In the genomic region with DNA sequence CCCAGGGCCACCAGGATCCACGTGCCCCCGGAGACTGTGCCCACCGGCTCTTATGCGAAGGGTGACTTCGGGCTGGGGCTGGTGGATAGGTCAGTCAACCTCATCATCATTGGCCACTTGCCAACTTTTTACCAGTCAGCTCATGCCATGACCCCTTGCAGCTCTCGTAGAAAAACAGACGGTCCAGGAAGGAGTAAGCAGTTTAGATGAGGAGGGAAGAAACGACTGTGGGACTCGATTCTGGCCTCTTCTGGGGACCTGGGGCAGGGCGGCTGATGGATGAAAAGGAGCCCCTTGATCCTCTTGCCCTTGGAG, we compare ENCODE assay signal across 30 cellular contexts. TPM values are rescaled to one million over a fixed set of nuclear protein-coding genes. Genes with fewer than 3 reads are reported as not detected.
"Had no signal": no experiment of that assay in that cellular context is flagged by ENCODE, and none has a peak within 500 bp of the region (broad histone marks: within the 10 kb centered on the region; RNA-seq: fewer than 3 reads in every experiment).

No MANE protein-coding gene starts in this region.

- H3K9me3 ChIP-seq: left lung, lower lobe of right lung, ovary, right atrium auricular region, right lobe of liver, stomach, testis, thyroid gland, transverse colon, upper lobe of left lung, vagina had no signal

- H3K4me3 ChIP-seq: left lung, lower lobe of right lung, ovary, right atrium auricular region, right lobe of liver, smooth muscle cell, stomach, testis, thyroid gland, transverse colon, upper lobe of left lung, vagina had no signal

- H3K27ac ChIP-seq: left lung, lower lobe of right lung, ovary, right atrium auricular region, right lobe of liver, stomach, testis, thyroid gland, transverse colon, upper lobe of left lung, vagina had no signal

- ATAC-seq: left colon; left lung; lower lobe of right lung; naive thymus-derived CD8-positive, alpha-beta T cell; right lobe of liver; stimulated activated naive B cell treated with anti-CD40 and anti-IgM and Interleukin-4, amounts not matched to agents 10 μg/mL and 1 μg/mL and 100 μg/mL, for 72 hours; stimulated activated naive CD8-positive, alpha-beta T cell treated with anti-CD3 and anti-CD28 coated beads, Interleukin-15, Interleukin-2, amounts not matched to agents 100 U/mL and 50 U/mL, for 24 hours had no signal

- H3K36me3 ChIP-seq: left lung, lower lobe of right lung, ovary, right atrium auricular region, right lobe of liver, stomach, thyroid gland, transverse colon, upper lobe of left lung, vagina had no signal

- DNase-seq: immature natural killer cell; left lung; lower lobe of right lung; mammary epithelial cell; mesenchymal stem cell; ovary; stimulated activated CD4-positive, alpha-beta T cell treated with anti-CD3 and anti-CD28 coated beads, Interleukin-1b, Interleukin-23, amount 100 ng/mL, for 48 hours; stimulated activated CD4-positive, alpha-beta T cell treated with anti-CD3 and anti-CD28 coated beads, Interleukin-2, amount 100 ng/mL, for 48 hours; stimulated activated CD4-positive, alpha-beta T cell treated with anti-CD3 and anti-CD28 coated beads, Interleukin-4, amount 100 ng/mL, for 4 hours; stimulated activated CD8-positive, alpha-beta memory T cell treated with anti-CD3 and anti-CD28 coated beads, Interleukin-4, amount 100 ng/mL, for 48 hours; stimulated activated naive B cell treated with anti-CD40 and anti-IgM and Interleukin-4, amounts not matched to agents 10 μg/mL and 1 μg/mL and 100 μg/mL, for 72 hours; stimulated activated naive CD8-positive, alpha-beta T cell treated with anti-CD3 and anti-CD28 coated beads, Interleukin-15, Interleukin-2, amounts not matched to agents 100 U/mL and 50 U/mL, for 24 hours; stomach; testis; thyroid gland had no signal

- H3K27me3 ChIP-seq: left lung, ovary, right atrium auricular region, right lobe of liver, testis, thyroid gland, transverse colon, upper lobe of left lung, vagina had no signal

- H3K4me1 ChIP-seq: right atrium auricular region, right lobe of liver, stomach, testis, vagina had no signal

- H3K4me3 Mint-ChIP-seq: immature natural killer cell; nephron; neural crest cell; stimulated activated naive B cell treated with anti-CD40 and anti-IgM and Interleukin-4, amounts not matched to agents 10 μg/mL and 1 μg/mL and 100 μg/mL, for 72 hours had no signal

- H3K4me1 Mint-ChIP-seq: nephron had no signal

- H3K4me2 ChIP-seq: smooth muscle cell had no signal

- H3K9me3 Mint-ChIP-seq: immature natural killer cell; naive thymus-derived CD8-positive, alpha-beta T cell; nephron; neural crest cell had no signal

- H3K27ac Mint-ChIP-seq: immature natural killer cell; nephron; progenitor cell of endocrine pancreas; stimulated activated naive B cell treated with anti-CD40 and anti-IgM and Interleukin-4, amounts not matched to agents 10 μg/mL and 1 μg/mL and 100 μg/mL, for 72 hours had no signal

RNA-seq across cellular contexts. Expression of a gene that starts 41.0 kb away (rescaled TPM):
- total RNA-seq: mammary epithelial cell, neural crest cell, progenitor cell of endocrine pancreas, pulmonary artery endothelial cell, renal cortical epithelial cell, smooth muscle cell had no signal
- polyA plus RNA-seq: mammary epithelial cell, smooth muscle cell had no signal

RNA-seq across cellular contexts. Expression of a gene that starts 48.9 kb away (rescaled TPM):
- total RNA-seq: neural crest cell, pulmonary artery endothelial cell, skeletal muscle tissue, smooth muscle cell, urinary bladder had no signal
- polyA plus RNA-seq: mammary epithelial cell, smooth muscle cell, urinary bladder had no signal

RNA-seq across cellular contexts. Expression of a gene that starts 51.3 kb away (rescaled TPM):
- total RNA-seq: right atrium auricular region, skeletal muscle tissue, smooth muscle cell, vagina had no signal
- polyA plus RNA-seq: naive thymus-derived CD8-positive, alpha-beta T cell had no signal
